In the genomic region with DNA sequence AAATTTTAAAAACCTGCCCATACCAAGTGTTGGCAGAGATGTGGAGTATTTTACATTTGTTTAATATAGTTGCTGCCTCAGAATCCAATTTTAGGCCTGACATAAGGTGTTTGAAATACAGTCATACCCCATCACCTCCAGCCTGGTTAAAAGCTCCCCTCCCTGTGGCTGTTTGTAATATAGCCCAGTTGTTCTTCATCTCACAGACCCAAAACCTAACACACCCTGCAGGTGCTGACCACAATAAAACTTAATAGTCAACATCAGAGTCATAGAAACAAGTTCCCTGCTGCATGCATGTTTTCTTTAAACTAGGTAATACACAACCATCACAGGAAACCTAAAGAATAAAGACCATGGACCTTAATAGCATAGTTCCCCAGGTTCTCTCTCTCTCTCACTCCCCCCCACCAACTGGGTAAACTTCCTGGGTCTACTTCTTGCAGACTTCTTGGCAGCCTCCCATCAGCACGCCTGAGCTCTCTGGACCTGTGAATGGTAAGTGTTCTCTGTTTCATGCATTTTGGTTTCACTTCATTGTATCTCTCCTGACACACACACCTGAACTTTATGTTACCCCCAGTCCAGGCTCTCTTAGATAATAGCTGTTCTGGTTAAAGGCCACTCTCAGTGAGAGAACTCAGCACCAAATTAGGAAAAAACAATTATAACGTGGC, we compare ENCODE assay signal across 1 cellular context.
TF ChIP-seq lines count a peak whose summit lies in the region.

No MANE protein-coding gene starts in this region.

TF ChIP-seq in WTC11, 78 proteins besides CTCF, POLR2A, EP300 and RAD21 (continued from another document):
- TF ChIP-seq, protein P1, sequence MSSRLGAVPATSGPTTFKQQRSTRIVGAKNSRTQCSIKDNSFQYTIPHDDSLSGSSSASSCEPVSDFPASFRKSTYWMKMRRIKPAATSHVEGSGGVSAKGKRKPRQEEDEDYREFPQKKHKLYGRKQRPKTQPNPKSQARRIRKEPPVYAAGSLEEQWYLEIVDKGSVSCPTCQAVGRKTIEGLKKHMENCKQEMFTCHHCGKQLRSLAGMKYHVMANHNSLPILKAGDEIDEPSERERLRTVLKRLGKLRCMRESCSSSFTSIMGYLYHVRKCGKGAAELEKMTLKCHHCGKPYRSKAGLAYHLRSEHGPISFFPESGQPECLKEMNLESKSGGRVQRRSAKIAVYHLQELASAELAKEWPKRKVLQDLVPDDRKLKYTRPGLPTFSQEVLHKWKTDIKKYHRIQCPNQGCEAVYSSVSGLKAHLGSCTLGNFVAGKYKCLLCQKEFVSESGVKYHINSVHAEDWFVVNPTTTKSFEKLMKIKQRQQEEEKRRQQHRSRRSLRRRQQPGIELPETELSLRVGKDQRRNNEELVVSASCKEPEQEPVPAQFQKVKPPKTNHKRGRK (CRISPR knock-in tag; IDR thresholded peaks at IDR 0.05; ENCODE audit: borderline replicate concordance): no peak
- TF ChIP-seq, protein P2, sequence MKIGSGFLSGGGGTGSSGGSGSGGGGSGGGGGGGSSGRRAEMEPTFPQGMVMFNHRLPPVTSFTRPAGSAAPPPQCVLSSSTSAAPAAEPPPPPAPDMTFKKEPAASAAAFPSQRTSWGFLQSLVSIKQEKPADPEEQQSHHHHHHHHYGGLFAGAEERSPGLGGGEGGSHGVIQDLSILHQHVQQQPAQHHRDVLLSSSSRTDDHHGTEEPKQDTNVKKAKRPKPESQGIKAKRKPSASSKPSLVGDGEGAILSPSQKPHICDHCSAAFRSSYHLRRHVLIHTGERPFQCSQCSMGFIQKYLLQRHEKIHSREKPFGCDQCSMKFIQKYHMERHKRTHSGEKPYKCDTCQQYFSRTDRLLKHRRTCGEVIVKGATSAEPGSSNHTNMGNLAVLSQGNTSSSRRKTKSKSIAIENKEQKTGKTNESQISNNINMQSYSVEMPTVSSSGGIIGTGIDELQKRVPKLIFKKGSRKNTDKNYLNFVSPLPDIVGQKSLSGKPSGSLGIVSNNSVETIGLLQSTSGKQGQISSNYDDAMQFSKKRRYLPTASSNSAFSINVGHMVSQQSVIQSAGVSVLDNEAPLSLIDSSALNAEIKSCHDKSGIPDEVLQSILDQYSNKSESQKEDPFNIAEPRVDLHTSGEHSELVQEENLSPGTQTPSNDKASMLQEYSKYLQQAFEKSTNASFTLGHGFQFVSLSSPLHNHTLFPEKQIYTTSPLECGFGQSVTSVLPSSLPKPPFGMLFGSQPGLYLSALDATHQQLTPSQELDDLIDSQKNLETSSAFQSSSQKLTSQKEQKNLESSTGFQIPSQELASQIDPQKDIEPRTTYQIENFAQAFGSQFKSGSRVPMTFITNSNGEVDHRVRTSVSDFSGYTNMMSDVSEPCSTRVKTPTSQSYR (CRISPR knock-in tag; IDR thresholded peaks at IDR 0.05): no peak
- no peak for TF ChIP-seq HMGA2 (CRISPR knock-in tag; IDR thresholded peaks at IDR 0.05)
- TF ChIP-seq, protein P3, sequence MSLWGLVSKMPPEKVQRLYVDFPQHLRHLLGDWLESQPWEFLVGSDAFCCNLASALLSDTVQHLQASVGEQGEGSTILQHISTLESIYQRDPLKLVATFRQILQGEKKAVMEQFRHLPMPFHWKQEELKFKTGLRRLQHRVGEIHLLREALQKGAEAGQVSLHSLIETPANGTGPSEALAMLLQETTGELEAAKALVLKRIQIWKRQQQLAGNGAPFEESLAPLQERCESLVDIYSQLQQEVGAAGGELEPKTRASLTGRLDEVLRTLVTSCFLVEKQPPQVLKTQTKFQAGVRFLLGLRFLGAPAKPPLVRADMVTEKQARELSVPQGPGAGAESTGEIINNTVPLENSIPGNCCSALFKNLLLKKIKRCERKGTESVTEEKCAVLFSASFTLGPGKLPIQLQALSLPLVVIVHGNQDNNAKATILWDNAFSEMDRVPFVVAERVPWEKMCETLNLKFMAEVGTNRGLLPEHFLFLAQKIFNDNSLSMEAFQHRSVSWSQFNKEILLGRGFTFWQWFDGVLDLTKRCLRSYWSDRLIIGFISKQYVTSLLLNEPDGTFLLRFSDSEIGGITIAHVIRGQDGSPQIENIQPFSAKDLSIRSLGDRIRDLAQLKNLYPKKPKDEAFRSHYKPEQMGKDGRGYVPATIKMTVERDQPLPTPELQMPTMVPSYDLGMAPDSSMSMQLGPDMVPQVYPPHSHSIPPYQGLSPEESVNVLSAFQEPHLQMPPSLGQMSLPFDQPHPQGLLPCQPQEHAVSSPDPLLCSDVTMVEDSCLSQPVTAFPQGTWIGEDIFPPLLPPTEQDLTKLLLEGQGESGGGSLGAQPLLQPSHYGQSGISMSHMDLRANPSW (CRISPR knock-in tag; conservative IDR thresholded peaks at IDR 0.05; ENCODE audit: low read depth): no peak
- TF ChIP-seq, protein P4, sequence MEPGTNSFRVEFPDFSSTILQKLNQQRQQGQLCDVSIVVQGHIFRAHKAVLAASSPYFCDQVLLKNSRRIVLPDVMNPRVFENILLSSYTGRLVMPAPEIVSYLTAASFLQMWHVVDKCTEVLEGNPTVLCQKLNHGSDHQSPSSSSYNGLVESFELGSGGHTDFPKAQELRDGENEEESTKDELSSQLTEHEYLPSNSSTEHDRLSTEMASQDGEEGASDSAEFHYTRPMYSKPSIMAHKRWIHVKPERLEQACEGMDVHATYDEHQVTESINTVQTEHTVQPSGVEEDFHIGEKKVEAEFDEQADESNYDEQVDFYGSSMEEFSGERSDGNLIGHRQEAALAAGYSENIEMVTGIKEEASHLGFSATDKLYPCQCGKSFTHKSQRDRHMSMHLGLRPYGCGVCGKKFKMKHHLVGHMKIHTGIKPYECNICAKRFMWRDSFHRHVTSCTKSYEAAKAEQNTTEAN (CRISPR knock-in tag; IDR thresholded peaks at IDR 0.05): no peak
- no peak for TF ChIP-seq TCF7 (CRISPR knock-in tag; IDR thresholded peaks at IDR 0.05; ENCODE audit: low read depth)
- TF ChIP-seq, protein P5, sequence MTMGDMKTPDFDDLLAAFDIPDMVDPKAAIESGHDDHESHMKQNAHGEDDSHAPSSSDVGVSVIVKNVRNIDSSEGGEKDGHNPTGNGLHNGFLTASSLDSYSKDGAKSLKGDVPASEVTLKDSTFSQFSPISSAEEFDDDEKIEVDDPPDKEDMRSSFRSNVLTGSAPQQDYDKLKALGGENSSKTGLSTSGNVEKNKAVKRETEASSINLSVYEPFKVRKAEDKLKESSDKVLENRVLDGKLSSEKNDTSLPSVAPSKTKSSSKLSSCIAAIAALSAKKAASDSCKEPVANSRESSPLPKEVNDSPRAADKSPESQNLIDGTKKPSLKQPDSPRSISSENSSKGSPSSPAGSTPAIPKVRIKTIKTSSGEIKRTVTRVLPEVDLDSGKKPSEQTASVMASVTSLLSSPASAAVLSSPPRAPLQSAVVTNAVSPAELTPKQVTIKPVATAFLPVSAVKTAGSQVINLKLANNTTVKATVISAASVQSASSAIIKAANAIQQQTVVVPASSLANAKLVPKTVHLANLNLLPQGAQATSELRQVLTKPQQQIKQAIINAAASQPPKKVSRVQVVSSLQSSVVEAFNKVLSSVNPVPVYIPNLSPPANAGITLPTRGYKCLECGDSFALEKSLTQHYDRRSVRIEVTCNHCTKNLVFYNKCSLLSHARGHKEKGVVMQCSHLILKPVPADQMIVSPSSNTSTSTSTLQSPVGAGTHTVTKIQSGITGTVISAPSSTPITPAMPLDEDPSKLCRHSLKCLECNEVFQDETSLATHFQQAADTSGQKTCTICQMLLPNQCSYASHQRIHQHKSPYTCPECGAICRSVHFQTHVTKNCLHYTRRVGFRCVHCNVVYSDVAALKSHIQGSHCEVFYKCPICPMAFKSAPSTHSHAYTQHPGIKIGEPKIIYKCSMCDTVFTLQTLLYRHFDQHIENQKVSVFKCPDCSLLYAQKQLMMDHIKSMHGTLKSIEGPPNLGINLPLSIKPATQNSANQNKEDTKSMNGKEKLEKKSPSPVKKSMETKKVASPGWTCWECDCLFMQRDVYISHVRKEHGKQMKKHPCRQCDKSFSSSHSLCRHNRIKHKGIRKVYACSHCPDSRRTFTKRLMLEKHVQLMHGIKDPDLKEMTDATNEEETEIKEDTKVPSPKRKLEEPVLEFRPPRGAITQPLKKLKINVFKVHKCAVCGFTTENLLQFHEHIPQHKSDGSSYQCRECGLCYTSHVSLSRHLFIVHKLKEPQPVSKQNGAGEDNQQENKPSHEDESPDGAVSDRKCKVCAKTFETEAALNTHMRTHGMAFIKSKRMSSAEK (CRISPR knock-in tag; IDR thresholded peaks at IDR 0.05; ENCODE audit: borderline replicate concordance): no peak
- TF ChIP-seq, protein P6, sequence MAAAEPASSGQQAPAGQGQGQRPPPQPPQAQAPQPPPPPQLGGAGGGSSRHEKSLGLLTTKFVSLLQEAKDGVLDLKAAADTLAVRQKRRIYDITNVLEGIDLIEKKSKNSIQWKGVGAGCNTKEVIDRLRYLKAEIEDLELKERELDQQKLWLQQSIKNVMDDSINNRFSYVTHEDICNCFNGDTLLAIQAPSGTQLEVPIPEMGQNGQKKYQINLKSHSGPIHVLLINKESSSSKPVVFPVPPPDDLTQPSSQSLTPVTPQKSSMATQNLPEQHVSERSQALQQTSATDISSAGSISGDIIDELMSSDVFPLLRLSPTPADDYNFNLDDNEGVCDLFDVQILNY (CRISPR knock-in tag; IDR thresholded peaks at IDR 0.05): no peak
- TF ChIP-seq, protein P7, sequence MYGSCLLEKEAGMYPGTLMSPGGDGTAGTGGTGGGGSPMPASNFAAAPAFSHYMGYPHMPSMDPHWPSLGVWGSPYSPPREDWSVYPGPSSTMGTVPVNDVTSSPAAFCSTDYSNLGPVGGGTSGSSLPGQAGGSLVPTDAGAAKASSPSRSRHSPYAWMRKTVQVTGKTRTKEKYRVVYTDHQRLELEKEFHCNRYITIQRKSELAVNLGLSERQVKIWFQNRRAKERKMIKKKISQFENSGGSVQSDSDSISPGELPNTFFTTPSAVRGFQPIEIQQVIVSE (CRISPR knock-in tag; IDR thresholded peaks at IDR 0.05; ENCODE audit: borderline replicate concordance): no peak
- no peak for TF ChIP-seq TEAD1 (CRISPR knock-in tag; IDR thresholded peaks at IDR 0.05)
